In genomic region chr6:149482542-149483261, GRCh38 we compare ENCODE assay signal across 9 cellular contexts. TPM values are rescaled to one million over a fixed set of nuclear protein-coding genes. Genes with fewer than 3 reads are reported as not detected.
A peak's percentile ranks its signal among the peaks of the same experiment; 100 is the strongest.
DNase-seq lines count a peak whose midpoint lies in the region; ATAC-seq, FAIRE-seq and TF ChIP-seq lines count a peak whose summit lies in the region.
"Had no signal": no experiment of that assay in that cellular context is flagged by ENCODE, and none has a peak within 500 bp of the region (broad histone marks: within the 10 kb centered on the region; RNA-seq: fewer than 3 reads in every experiment).

No MANE protein-coding gene starts in this region.

- no peaks in the 10 kb centered on the region for H3K27me3 ChIP-seq in endothelial cell of umbilical vein (ENCODE audit: control insufficient read depth in 2 of 2, insufficient read depth in 2 of 2, low read length in 2 of 2)
- H3K27me3 ChIP-seq in skeletal muscle tissue (ENCODE audit: control insufficient read depth in 3 of 3, insufficient read depth in 3 of 3, low read length in 3 of 3) = no peaks in the 10 kb centered on the region

- H3K27ac ChIP-seq in endothelial cell of umbilical vein (ENCODE audit: insufficient read depth, low read depth, low read length) (no peak overlapping the region), skeletal muscle tissue (ENCODE audit: low read depth, low read length) (peak overlapping the region; percentile 63)

- H3K4me2 ChIP-seq in endothelial cell of umbilical vein (ENCODE audit: insufficient read depth, low read length) = no peak overlapping the region

- peak overlapping the region; percentile 85 to 92 (median 91) for H3K4me3 Mint-ChIP-seq in T-cell

- H3K9ac ChIP-seq in endothelial cell of umbilical vein (replicated peaks; ENCODE audit: extremely low read depth, insufficient read depth, low read length) (no peak overlapping the region), skeletal muscle tissue (ENCODE audit: low read depth in 1 of 3, low read length in 3 of 3) (peak overlapping the region in 1 of 3 donors; percentile 3)

- H3K27me3 Mint-ChIP-seq in T-cell = no peaks in the 10 kb centered on the region

- H3K4me1 ChIP-seq in endothelial cell of umbilical vein (ENCODE audit: control insufficient read depth, extremely low read depth, insufficient read depth, low read length) (peaks cover 3% of the 10 kb centered on the region), skeletal muscle tissue (ENCODE audit: control insufficient read depth in 3 of 3, insufficient read depth in 3 of 3, low read length in 3 of 3) (peaks cover 11 to 28% (median 23%) of the 10 kb centered on the region in 3 donors)

- peak overlapping the region; percentile 99 for H3K27ac Mint-ChIP-seq in T-cell

- no peaks in the 10 kb centered on the region for H4K20me1 ChIP-seq in endothelial cell of umbilical vein (replicated peaks; ENCODE audit: control insufficient read depth, extremely low read depth, insufficient read depth, low read length)

- POLR2A ChIA-PET in T-cell (lab: Charles Lee) = interaction anchor here (0.5 to 1.3 kb wide), 12 partner anchors 10 to 722 kb away, joined by 3 to 13 read pairs (median 3); no protein-coding TSS in a partner anchor
- POLR2A ChIA-PET in endothelial cell of umbilical vein (lab: Charles Lee) = no interaction called here

- H3K36me3 ChIP-seq in endothelial cell of umbilical vein (ENCODE audit: control insufficient read depth in 2 of 2, extremely low read depth in 1 of 2, insufficient read depth in 2 of 2, low read length in 2 of 2) (no peaks in the 10 kb centered on the region), skeletal muscle tissue (ENCODE audit: control insufficient read depth in 3 of 3, insufficient read depth in 3 of 3, low read length in 3 of 3) (no peaks in the 10 kb centered on the region)

- no peaks in the 10 kb centered on the region for H3K9me3 ChIP-seq in endothelial cell of umbilical vein (replicated peaks; ENCODE audit: control insufficient read depth, insufficient read depth, low read length)
- H3K9me3 ChIP-seq in skeletal muscle tissue (ENCODE audit: control insufficient read depth in 3 of 3, low read length in 3 of 3) = no peaks in the 10 kb centered on the region

- H3K4me3 ChIP-seq in endothelial cell of umbilical vein (replicated peaks in 1 of 3; ENCODE audit: insufficient read depth in 1 of 3, low read depth in 1 of 3, low read length in 3 of 3) (peak overlapping the region in 1 of 3 experiments; percentile 6), skeletal muscle tissue (ENCODE audit: low read length in 3 of 3) (peak overlapping the region in 1 of 3 donors; percentile 65)

- H3K79me2 ChIP-seq in endothelial cell of umbilical vein (ENCODE audit: control insufficient read depth, insufficient read depth, low read length) = no peaks in the 10 kb centered on the region

- TF ChIP-seq POLR2A in endothelial cell of umbilical vein (IDR thresholded peaks at IDR 0.05; ENCODE audit: low read depth, low read length) (no peak), H54 (IDR thresholded peaks at IDR 0.05; ENCODE audit: low read depth, low read length) (no peak)

- peaks cover 61 to 71% (median 64%) of the 10 kb centered on the region in 3 donors for H3K4me1 Mint-ChIP-seq in T-cell

- H3K9me1 ChIP-seq in endothelial cell of umbilical vein (replicated peaks; ENCODE audit: control insufficient read depth, extremely low read depth, insufficient read depth, low read length) = no peaks in the 10 kb centered on the region

- H3K36me3 Mint-ChIP-seq in T-cell = peaks cover 39% of the 10 kb centered on the region

- dilution Hi-C loops in endothelial cell of umbilical vein (cut with MboI; ENCODE audit: extremely low pct_ligation_motif_present, low sequenced_read_pairs) = no loop called here

- ATAC-seq in GM18511 (IDR thresholded peaks at IDR 0.05; ENCODE audit: unreplicated experiment) = peak; percentile 22
- ATAC-seq in T-cell (replicated peaks in 1 of 4) = no peak
- ATAC-seq in HG03354 (IDR thresholded peaks at IDR 0.05; ENCODE audit: poor library complexity, severe bottlenecking, unreplicated experiment) = no peak
- no peak for ATAC-seq in HG02852 (IDR thresholded peaks at IDR 0.05; ENCODE audit: unreplicated experiment)

- no peak for TF ChIP-seq CTCF in endothelial cell of umbilical vein (IDR thresholded peaks at IDR 0.05; ENCODE audit: extremely low read depth in 1 of 2, insufficient read depth in 1 of 2, low read depth in 1 of 2, low read length in 2 of 2)

- intact Hi-C loops in endothelial cell of umbilical vein (cut with micrococcal nuclease) = no loop called here

- FAIRE-seq in endothelial cell of umbilical vein (lab: Jason Lieb, UNC) (no peak), H54 (lab: Jason Lieb, UNC) (no peak), RCC 7860 (lab: Jason Lieb, UNC) (no peak)

- no TSS peak for BruUV-seq in endothelial cell of umbilical vein (replicated peaks; lab: Mats Ljungman, UMichigan)

- H3K9me3 Mint-ChIP-seq in T-cell = no peaks in the 10 kb centered on the region

- H2AFZ ChIP-seq in endothelial cell of umbilical vein (ENCODE audit: low read depth, low read length) = peak overlapping the region; percentile 61

- DNase-seq in T-cell (no peak), endothelial cell of umbilical vein (ENCODE audit: low read depth, low spot score) (no peak), H54 (ENCODE audit: insufficient read length, low spot score) (no peak), RCC 7860 (ENCODE audit: low spot score) (no peak)
- DNase-seq: NCI-H2227 treated with DMSO at 0.1 percent for 48 hours had no signal

- CTCF ChIA-PET in T-cell (lab: Charles Lee) = interaction anchor here (0.8 to 2.6 kb wide), 7 partner anchors 13 to 289 kb away, joined by 3 to 11 read pairs (median 4); no protein-coding TSS in a partner anchor
- CTCF ChIA-PET in endothelial cell of umbilical vein (lab: Charles Lee) = interaction anchor here (0.7 kb wide), 1 partner anchor 51 kb away, joined by 3 read pairs; no protein-coding TSS in a partner anchor

TF ChIP-seq in endothelial cell of umbilical vein, 7 proteins besides CTCF, POLR2A, EP300 and RAD21:
- no peak for TF ChIP-seq FOS (IDR thresholded peaks at IDR 0.05; ENCODE audit: borderline replicate concordance, insufficient read depth, low read length)
- TF ChIP-seq EZH2 (IDR thresholded peaks at IDR 0.05; ENCODE audit: borderline replicate concordance, low read depth, low read length, severe bottlenecking) = no peak
- no peak for TF ChIP-seq JUN (IDR thresholded peaks at IDR 0.05; ENCODE audit: borderline replicate concordance, insufficient read depth, insufficient read length, low read depth)
- TF ChIP-seq MAX (IDR thresholded peaks at IDR 0.05; ENCODE audit: insufficient read depth, insufficient read length) = no peak
- TF ChIP-seq GATA2 (IDR thresholded peaks at IDR 0.05; ENCODE audit: insufficient read depth, insufficient read length, low read depth, low read length) = no peak
- TF ChIP-seq POLR2AphosphoS5 (IDR thresholded peaks at IDR 0.05; ENCODE audit: insufficient read depth, low read depth, low read length) = no peak
- TF ChIP-seq MYC (IDR thresholded peaks at IDR 0.05; ENCODE audit: low read depth, low read length) = no peak
TF ChIP-seq in endothelial cell of umbilical vein: peak in this region for 0.

RNA-seq across cellular contexts. Expression of gene ZC3H12D, which starts 2.1 kb away (rescaled TPM):
- total RNA-seq in T-cell = 100 to 1,000 TPM in 3 of 5 donors, 10 to 100 TPM in 2; 48.2 to 117 (median 107) TPM
- total RNA-seq in endothelial cell of umbilical vein = not detected in 2 replicates
- polyA plus RNA-seq in endothelial cell of umbilical vein = 0.03 and 0.06 TPM in 2 replicates
- polyA plus RNA-seq in endothelial cell of umbilical vein (2011; cell fraction: cytosol; rRNA removed) = not detected in 2 replicates
- polyA plus RNA-seq in endothelial cell of umbilical vein (2011; cell fraction: nucleus; rRNA removed) = 0.08 and 0.50 TPM in 2 replicates
- not detected in 2 replicates for polyA plus RNA-seq in endothelial cell of umbilical vein (2012)
- not detected in 2 replicates for polyA minus RNA-seq in endothelial cell of umbilical vein
- not detected for polyA minus RNA-seq in endothelial cell of umbilical vein (2011; cell fraction: cytosol; rRNA and poly(A)+ RNA removed)
- not detected in 2 replicates for polyA minus RNA-seq in endothelial cell of umbilical vein (2011; cell fraction: nucleus; rRNA and poly(A)+ RNA removed)
- 1.0 TPM for total RNA-seq in skeletal muscle tissue

Comparison
In these comparisons a context has a peak if more than half of its experiments do, and no peak if none do; other contexts are left out.
1. RNA of gene ZC3H12D, which starts 2.1 kb away (total RNA-seq): 48.2 to 117 TPM in T-cell; 1.0 TPM in skeletal muscle tissue (single experiment) and not detected in endothelial cell of umbilical vein; every median in the first group is over 10 times any median in the second.